ENCODE assay signal across 2 cellular contexts in the genomic region with DNA sequence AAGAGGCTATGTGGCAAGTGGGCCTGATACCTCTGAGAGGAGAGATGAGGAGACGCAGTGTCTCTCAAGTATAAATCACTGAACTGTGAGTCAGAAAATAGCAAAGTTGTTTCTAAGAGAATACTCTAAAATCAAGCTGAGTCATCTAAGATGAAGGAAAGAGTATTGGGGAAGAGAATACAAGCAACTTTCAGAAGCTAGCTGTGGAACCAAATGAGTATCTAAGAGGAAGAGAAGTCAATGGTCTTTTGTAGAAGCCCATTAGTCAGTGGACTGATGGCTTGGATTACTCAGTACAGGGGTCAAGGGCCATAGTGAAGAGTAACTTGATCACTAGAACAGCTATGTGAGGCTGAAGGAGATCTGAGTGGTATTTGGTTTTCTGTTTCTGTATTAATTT.
A peak's percentile ranks its signal among the peaks of the same experiment; 100 is the strongest.
TF ChIP-seq lines count a peak whose summit lies in the region.

No MANE protein-coding gene starts in this region.

TF ChIP-seq in SK-N-SH, 30 proteins besides CTCF, POLR2A, EP300 and RAD21 (continued from another document):
- TF ChIP-seq, protein P1, sequence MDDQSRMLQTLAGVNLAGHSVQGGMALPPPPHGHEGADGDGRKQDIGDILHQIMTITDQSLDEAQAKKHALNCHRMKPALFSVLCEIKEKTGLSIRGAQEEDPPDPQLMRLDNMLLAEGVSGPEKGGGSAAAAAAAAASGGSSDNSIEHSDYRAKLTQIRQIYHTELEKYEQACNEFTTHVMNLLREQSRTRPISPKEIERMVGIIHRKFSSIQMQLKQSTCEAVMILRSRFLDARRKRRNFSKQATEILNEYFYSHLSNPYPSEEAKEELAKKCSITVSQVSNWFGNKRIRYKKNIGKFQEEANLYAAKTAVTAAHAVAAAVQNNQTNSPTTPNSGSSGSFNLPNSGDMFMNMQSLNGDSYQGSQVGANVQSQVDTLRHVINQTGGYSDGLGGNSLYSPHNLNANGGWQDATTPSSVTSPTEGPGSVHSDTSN (IDR thresholded peaks at IDR 0.05), result peak; percentile 33; the same call in 1 of the 2 replicates

TF ChIP-seq in SK-N-SH treated with all-trans-retinoic acid at 6 μM for 48 hours, 23 proteins besides CTCF, POLR2A, EP300 and RAD21 (continued from another document):
- TF ChIP-seq, protein P2, sequence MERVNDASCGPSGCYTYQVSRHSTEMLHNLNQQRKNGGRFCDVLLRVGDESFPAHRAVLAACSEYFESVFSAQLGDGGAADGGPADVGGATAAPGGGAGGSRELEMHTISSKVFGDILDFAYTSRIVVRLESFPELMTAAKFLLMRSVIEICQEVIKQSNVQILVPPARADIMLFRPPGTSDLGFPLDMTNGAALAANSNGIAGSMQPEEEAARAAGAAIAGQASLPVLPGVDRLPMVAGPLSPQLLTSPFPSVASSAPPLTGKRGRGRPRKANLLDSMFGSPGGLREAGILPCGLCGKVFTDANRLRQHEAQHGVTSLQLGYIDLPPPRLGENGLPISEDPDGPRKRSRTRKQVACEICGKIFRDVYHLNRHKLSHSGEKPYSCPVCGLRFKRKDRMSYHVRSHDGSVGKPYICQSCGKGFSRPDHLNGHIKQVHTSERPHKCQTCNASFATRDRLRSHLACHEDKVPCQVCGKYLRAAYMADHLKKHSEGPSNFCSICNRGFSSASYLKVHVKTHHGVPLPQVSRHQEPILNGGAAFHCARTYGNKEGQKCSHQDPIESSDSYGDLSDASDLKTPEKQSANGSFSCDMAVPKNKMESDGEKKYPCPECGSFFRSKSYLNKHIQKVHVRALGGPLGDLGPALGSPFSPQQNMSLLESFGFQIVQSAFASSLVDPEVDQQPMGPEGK (CRISPR knock-in tag; IDR thresholded peaks at IDR 0.05; ENCODE audit: borderline replicate concordance), result no peak
- TF ChIP-seq ZFP30 (CRISPR knock-in tag; IDR thresholded peaks at IDR 0.05) (no peak), ESRRG (CRISPR knock-in tag; IDR thresholded peaks at IDR 0.05) (no peak), TOX (CRISPR knock-in tag; IDR thresholded peaks at IDR 0.05; ENCODE audit: borderline replicate concordance) (no peak), ZC3H10 (CRISPR knock-in tag; IDR thresholded peaks at IDR 0.05) (no peak)
